Comparison of ENCODE assay signal across 8 cellular contexts in genomic region chr9:122904823-122905710, GRCh38. TPM values are rescaled to one million over a fixed set of nuclear protein-coding genes. Genes with fewer than 3 reads are reported as not detected.
A peak's percentile ranks its signal among the peaks of the same experiment; 100 is the strongest.
DNase-seq lines count a peak whose midpoint lies in the region; ATAC-seq and TF ChIP-seq lines count a peak whose summit lies in the region.

TSS of gene RC3H2 (minus strand) at chr9:122905359. CDS start at chr9:122897509, 7,850 bp downstream.

- H3K4me1 Mint-ChIP-seq in osteocyte (ENCODE audit: unreplicated experiment): peaks cover 36% of the 10 kb centered on the region

- peak within 1 kb of the TSS; percentile 96 for H3K27ac Mint-ChIP-seq in osteocyte (ENCODE audit: unreplicated experiment)

- peak within 1 kb of the TSS; percentile 83 for H3K27ac ChIP-seq in thymus (ENCODE audit: low read depth)

- no peaks in the 10 kb centered on the region for H3K9me3 ChIP-seq in thymus (ENCODE audit: control insufficient read depth)

- H3K4me3 ChIP-seq in GM12865 (ENCODE audit: low read depth, low read length) (peak within 1 kb of the TSS; percentile 84), thymus (ENCODE audit: low read length) (peak within 1 kb of the TSS; percentile 71)

- no peaks in the 10 kb centered on the region for H3K27me3 Mint-ChIP-seq in osteocyte (ENCODE audit: unreplicated experiment)

- ATAC-seq in HG02759 (IDR thresholded peaks at IDR 0.05; ENCODE audit: unreplicated experiment): peak; percentile 90

- peaks cover 3% of the 10 kb centered on the region for H3K36me3 Mint-ChIP-seq in osteocyte (ENCODE audit: unreplicated experiment)

- no peaks in the 10 kb centered on the region for H3K27me3 ChIP-seq in thymus (ENCODE audit: control insufficient read depth, insufficient read depth)

- TF ChIP-seq CTCF in GM12865 (IDR thresholded peaks at IDR 0.05; ENCODE audit: insufficient read depth, low read depth, low read length, missing control alignments) (no peak), osteocyte (IDR thresholded peaks at IDR 0.05) (no peak)

- peak within 1 kb of the TSS; percentile 91 for H3K4me3 Mint-ChIP-seq in osteocyte (ENCODE audit: unreplicated experiment)

- peak; percentile 99 for DNase-seq in GM12865 (ENCODE audit: low read depth)
- peak; percentile 97 to 100 (median 100) for DNase-seq in NCI-H1417 (lab: John Stamatoyannopoulos, UW)
- DNase-seq in SW 1271 (lab: John Stamatoyannopoulos, UW): peak; percentile 100
- peak; percentile 87 for DNase-seq in activated naive CD8-positive, alpha-beta T cell treated with anti-CD3 and anti-CD28 coated beads, Interleukin-2, amount 50 U/mL, for 16 hours (ENCODE audit: low read depth, low spot score)
- DNase-seq in head of caudate nucleus: peak; percentile 98 to 100 (median 100)
- DNase-seq in osteocyte (ENCODE audit: extremely low spot score, unreplicated experiment): peak; percentile 100

- intact Hi-C loops in head of caudate nucleus (cut with DNase I): loop anchor here (2.0 kb wide), 2 partner anchors 36 to 76 kb away; partner anchors contain the start of genes PDCL and RABGAP1

- peaks cover 6% of the 10 kb centered on the region for H3K4me1 ChIP-seq in thymus (ENCODE audit: control insufficient read depth, insufficient read depth, low read length)

- H3K36me3 ChIP-seq in thymus (ENCODE audit: control insufficient read depth, insufficient read depth): no peaks in the 10 kb centered on the region

- WGBS in thymus: under 1% methylated on average over 77 of the region's 77 CpGs

- no peaks in the 10 kb centered on the region for H3K9me3 Mint-ChIP-seq in osteocyte (ENCODE audit: unreplicated experiment)

RNA-seq across cellular contexts. Expression of gene RC3H2, which starts in this region (rescaled TPM):
- 74.1 and 74.4 TPM in 2 replicates for total RNA-seq in osteocyte
- polyA plus RNA-seq in thymus: 14.7 TPM

Comparison
In these comparisons a context has a peak if more than half of its experiments do, and no peak if none do; other contexts are left out.
1. Peak in every context shown above with its lines: DNase-seq, ATAC-seq, H3K4me3 ChIP-seq and H3K27ac ChIP-seq.